ENCODE assay signal across 2 cellular contexts in genomic region chr7:108368466-108368865, GRCh38.
TF ChIP-seq lines count a peak whose summit lies in the region.

No MANE protein-coding gene starts in this region.

TF ChIP-seq in SK-N-SH, 30 proteins besides CTCF, POLR2A, EP300 and RAD21 (continued from another document):
- TF ChIP-seq RCOR1 (IDR thresholded peaks at IDR 0.05; ENCODE audit: low read length) = peak; percentile 33; the same call in 1 of the 2 replicates
TF ChIP-seq in SK-N-SH: peak in this region for 1.

TF ChIP-seq in SK-N-SH treated with all-trans-retinoic acid at 6 μM for 48 hours, 23 proteins besides CTCF, POLR2A, EP300 and RAD21:
- TF ChIP-seq ZNF70 (CRISPR knock-in tag; IDR thresholded peaks at IDR 0.05) (no peak), ESRRG (CRISPR knock-in tag; IDR thresholded peaks at IDR 0.05) (no peak), CREB5 (CRISPR knock-in tag; IDR thresholded peaks at IDR 0.05; ENCODE audit: low read depth) (no peak)
